8 cellular contexts compared by ENCODE assay signal in the genomic region with DNA sequence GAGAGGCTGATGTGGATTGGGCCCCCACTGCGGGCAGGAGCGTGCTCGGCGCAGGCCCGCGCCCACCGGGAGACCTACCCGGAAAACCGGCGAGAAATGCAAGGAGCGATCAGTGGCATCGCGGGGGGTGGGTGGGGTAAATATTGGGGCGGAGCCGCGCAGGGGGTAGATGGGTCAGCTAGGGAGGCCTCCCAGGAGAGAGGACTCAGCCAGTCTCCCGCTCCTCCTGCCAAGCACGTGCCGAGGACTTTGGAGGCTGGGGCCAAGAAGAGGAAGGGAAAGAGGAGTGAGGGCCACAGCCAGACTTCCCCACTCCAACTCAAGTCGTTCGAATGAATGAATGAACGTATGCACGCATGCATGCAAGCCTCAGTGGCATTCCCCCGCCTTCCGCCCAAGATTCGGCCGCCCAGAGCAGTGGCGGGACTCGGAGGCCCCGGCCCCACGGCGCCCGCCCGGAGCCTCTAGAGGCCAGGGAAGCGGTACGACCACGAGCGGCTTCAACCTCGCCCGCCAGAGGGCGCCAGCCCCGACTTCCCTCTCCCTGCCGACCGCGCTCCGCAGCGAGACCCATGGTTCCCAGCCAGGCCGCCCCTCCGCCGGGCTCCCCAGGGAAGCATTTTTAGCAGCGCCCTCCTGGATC. TPM values are rescaled to one million over a fixed set of nuclear protein-coding genes. Genes with fewer than 3 reads are reported as not detected.
DNase-seq lines count a peak whose midpoint lies in the region; ATAC-seq, FAIRE-seq and TF ChIP-seq lines count a peak whose summit lies in the region.

No MANE protein-coding gene starts in this region.

- H3K36me3 ChIP-seq in GM06990 (ENCODE audit: control insufficient read depth, insufficient read depth, low read length): no peaks in the 10 kb centered on the region
- peaks cover 4% of the 10 kb centered on the region for H3K36me3 ChIP-seq in astrocyte (ENCODE audit: insufficient read depth, low read length)
- H3K36me3 ChIP-seq in rectal smooth muscle tissue (ENCODE audit: control insufficient read depth, insufficient read depth, low read length): no peaks in the 10 kb centered on the region
- H3K36me3 ChIP-seq in urinary bladder (ENCODE audit: insufficient read depth): no peaks in the 10 kb centered on the region

- FAIRE-seq in astrocyte (lab: Jason Lieb, UNC): no peak

- peaks cover 33% of the 10 kb centered on the region for H3K4me1 ChIP-seq in astrocyte (ENCODE audit: insufficient read depth, low read length)
- H3K4me1 ChIP-seq in rectal smooth muscle tissue (ENCODE audit: control insufficient read depth, insufficient read depth, low read length): peaks cover 9% of the 10 kb centered on the region
- H3K4me1 ChIP-seq in urinary bladder (ENCODE audit: insufficient read depth): peaks cover 1% of the 10 kb centered on the region

- no peak overlapping the region for H3K27ac Mint-ChIP-seq in T-helper 17 cell
- H3K27ac Mint-ChIP-seq in astrocyte (ENCODE audit: unreplicated experiment): no peak overlapping the region

- H3K27me3 Mint-ChIP-seq in T-helper 17 cell (peaks cover 36% of the 10 kb centered on the region), astrocyte (ENCODE audit: low read depth, unreplicated experiment) (peaks cover 22% of the 10 kb centered on the region)

- H3K9me3 Mint-ChIP-seq in astrocyte (ENCODE audit: unreplicated experiment): no peaks in the 10 kb centered on the region

- no peak overlapping the region for H3K9ac ChIP-seq in astrocyte (ENCODE audit: low read length)
- H3K9ac ChIP-seq in rectal smooth muscle tissue (ENCODE audit: low read length): no peak overlapping the region

- H3K4me3 Mint-ChIP-seq in T-helper 17 cell (peak overlapping the region; percentile 88), astrocyte (ENCODE audit: unreplicated experiment) (no peak overlapping the region)

- H4K20me1 ChIP-seq in astrocyte (ENCODE audit: insufficient read depth, low read length): peaks cover 58% of the 10 kb centered on the region

- 2% methylated on average over 51 of the region's 51 CpGs for WGBS in urinary bladder

- ATAC-seq in HG03175 (IDR thresholded peaks at IDR 0.05; ENCODE audit: unreplicated experiment) (peak; percentile 57), T-helper 17 cell (peak; percentile 66), HG02623 (IDR thresholded peaks at IDR 0.05; ENCODE audit: unreplicated experiment) (no peak)

- H3K4me3 ChIP-seq in GM06990 (replicated peaks; ENCODE audit: low read depth, low read length) (peak overlapping the region; percentile 57), astrocyte (ENCODE audit: insufficient read depth, low read depth, low read length) (peak overlapping the region; percentile 40), rectal smooth muscle tissue (ENCODE audit: low read length) (peak overlapping the region; percentile 68), urinary bladder (ENCODE audit: low read depth, low read length) (peak overlapping the region; percentile 23)

- H3K27me3 ChIP-seq in GM06990 (replicated peaks; ENCODE audit: control insufficient read depth, insufficient read depth, low read length) (peaks cover 2% of the 10 kb centered on the region; the same call in 1 of the 2 replicates), astrocyte (ENCODE audit: insufficient read depth, low read length) (peaks cover 36% of the 10 kb centered on the region), rectal smooth muscle tissue (ENCODE audit: control insufficient read depth, insufficient read depth, low read length) (peaks cover 28% of the 10 kb centered on the region)

- no peak overlapping the region for H3K27ac ChIP-seq in astrocyte (ENCODE audit: low read depth, low read length)
- no peak overlapping the region for H3K27ac ChIP-seq in rectal smooth muscle tissue (ENCODE audit: low read depth, low read length)
- no peak overlapping the region for H3K27ac ChIP-seq in urinary bladder (ENCODE audit: low read depth)

- H3K4me2 ChIP-seq in astrocyte (ENCODE audit: low read length): peak overlapping the region; percentile 84

- peak; percentile 84 for DNase-seq in GM06990 (ENCODE audit: extremely low read depth, insufficient read length)
- peak; percentile 74 to 83 (median 82) for DNase-seq in T-helper 17 cell
- peak; percentile 25 for DNase-seq in astrocyte (ENCODE audit: low read depth)
- peak; percentile 83 for DNase-seq in hepatic stellate cell (ENCODE audit: low spot score)

- TF ChIP-seq CTCF in GM06990 (IDR thresholded peaks at IDR 0.05; ENCODE audit: insufficient read depth, low read length, poor library complexity, severe bottlenecking): peak; percentile 93
- TF ChIP-seq CTCF in astrocyte (IDR thresholded peaks at IDR 0.05; ENCODE audit: insufficient read depth, low read depth, low read length): peak; percentile 43

- H3K36me3 Mint-ChIP-seq in T-helper 17 cell (ENCODE audit: low read depth): peaks cover 5% of the 10 kb centered on the region
- peaks cover 6% of the 10 kb centered on the region for H3K36me3 Mint-ChIP-seq in astrocyte (ENCODE audit: low read depth, unreplicated experiment)

- no peak overlapping the region for H2AFZ ChIP-seq in astrocyte (ENCODE audit: low read depth, low read length)

- H3K4me1 Mint-ChIP-seq in T-helper 17 cell: peaks cover 53% of the 10 kb centered on the region
- peaks cover 12% of the 10 kb centered on the region for H3K4me1 Mint-ChIP-seq in astrocyte (ENCODE audit: low read depth, unreplicated experiment)

- H3K79me2 ChIP-seq in astrocyte (ENCODE audit: insufficient read depth, low read length): peaks cover 14% of the 10 kb centered on the region

- no peaks in the 10 kb centered on the region for H3K9me3 ChIP-seq in T-helper 17 cell (ENCODE audit: control insufficient read depth, low read length, poor library complexity, severe bottlenecking)
- no peaks in the 10 kb centered on the region for H3K9me3 ChIP-seq in astrocyte (ENCODE audit: insufficient read depth, low read depth, low read length)

RNA-seq across cellular contexts. Expression of gene NPM3, which starts 3.6 kb away (rescaled TPM):
- total RNA-seq in T-helper 17 cell (10 to 100 TPM; 13.1 to 13.8 TPM), astrocyte (36.5 and 40.7 TPM in 2 replicates), urinary bladder (30.6 TPM)
- polyA plus RNA-seq in urinary bladder: 36.8 TPM

RNA-seq across cellular contexts. Expression of gene FGF8, which starts 3.8 kb away (rescaled TPM):
- not detected for total RNA-seq in T-helper 17 cell
- 0.61 TPM in 1 of 2 replicates, not detected in the other for total RNA-seq in astrocyte
- total RNA-seq in urinary bladder: not detected
- polyA plus RNA-seq in urinary bladder: not detected

RNA-seq across cellular contexts. Expression of gene OGA, which starts 38.6 kb away (rescaled TPM):
- total RNA-seq in T-helper 17 cell (100 to 1,000 TPM; 411 to 421 TPM), astrocyte (106 and 119 TPM in 2 replicates), urinary bladder (240 TPM)
- polyA plus RNA-seq in urinary bladder: 56.8 TPM

Comparison
In these comparisons a context has a peak if more than half of its experiments do, and no peak if none do; other contexts are left out.
1. DNase-seq: peak in every context shown above with its lines; median percentile 84 in GM06990; 83 in hepatic stellate cell; 82 in T-helper 17 cell; 25 in astrocyte.